ENCODE assay signal across 19 cellular contexts in genomic region chr4:163613375-163613774, GRCh38.
DNase-seq lines count a peak whose midpoint lies in the region; ATAC-seq and TF ChIP-seq lines count a peak whose summit lies in the region.
"Had no signal": no experiment of that assay in that cellular context is flagged by ENCODE, and none has a peak within 500 bp of the region (broad histone marks: within the 10 kb centered on the region; RNA-seq: fewer than 3 reads in every experiment).

No MANE protein-coding gene starts in this region.

- H3K27ac ChIP-seq in right cardiac atrium (ENCODE audit: low read length) = no peak overlapping the region
- no peak overlapping the region for H3K27ac ChIP-seq in tibial artery
- H3K27ac ChIP-seq in brain microvascular endothelial cell = no peak overlapping the region
- H3K27ac ChIP-seq: C4-2B, thyroid gland had no signal

- H3K9me3 ChIP-seq in right cardiac atrium (ENCODE audit: control insufficient read depth, low read length) (no peaks in the 10 kb centered on the region), tibial artery (no peaks in the 10 kb centered on the region)
- H3K9me3 ChIP-seq: thyroid gland had no signal

- DNase-seq in Right ventricle myocardium inferior (ENCODE audit: missing footprints) (no peak), right cardiac atrium (no peak), SKM-1 (lab: John Stamatoyannopoulos, UW; ENCODE audit: unreplicated experiment) (peak; percentile 67), medulla oblongata (ENCODE audit: extremely low spot score) (peak; percentile 70), tibial artery (no peak), brain microvascular endothelial cell (no peak)
- DNase-seq in activated CD8-positive, alpha-beta memory T cell treated with anti-CD3 and anti-CD28 coated beads, Interleukin-2, amount 50 U/mL, for 4 hours = no peak
- DNase-seq: 8988T; activated CD4-positive, alpha-beta T cell treated with anti-CD3 and anti-CD28 coated beads, Interleukin-2, amount 10 ng/mL, durations not matched to agents 24 days and 14 days; activated T-cell treated with anti-CD3 and anti-CD28 coated beads, Interleukin-2, amount 50 U/mL, for 1 hour; DMS53; effector CD4-positive, alpha-beta T cell; hippocampal formation; SHP77 treated with DMSO at 0.1 percent for 48 hours; thyroid gland had no signal

- H3K36me3 ChIP-seq in tibial artery (no peaks in the 10 kb centered on the region), brain microvascular endothelial cell (replicated peaks) (no peaks in the 10 kb centered on the region)
- H3K36me3 ChIP-seq: thyroid gland had no signal

- H3K4me3 ChIP-seq in right cardiac atrium (ENCODE audit: low read length) (no peak overlapping the region), tibial artery (peak overlapping the region; percentile 19 to 20), brain microvascular endothelial cell (ENCODE audit: low read depth, low read length) (no peak overlapping the region)
- H3K4me3 ChIP-seq: GM23338, thyroid gland had no signal

- WGBS in right cardiac atrium = 66% methylated on average over 3 of the region's 3 CpGs

- in situ Hi-C loops in brain microvascular endothelial cell (cut with HindIII; ENCODE audit: low pct_ligation_motif_present, low sequenced_read_pairs) = no loop called here

- ATAC-seq in Right ventricle myocardium inferior (peak; percentile 31), right cardiac atrium (no peak), GM18517 (IDR thresholded peaks at IDR 0.05; ENCODE audit: unreplicated experiment) (no peak)
- ATAC-seq: GM23338; natural killer cell treated with Interleukin-12 subunit alpha and Interleukin-12 subunit beta and Interleukin-15 and Interleukin-18, amount 100 ng/mL, for 72 hours had no signal

- H3K4me1 ChIP-seq in right cardiac atrium (ENCODE audit: control insufficient read depth, insufficient read depth, low read length) (no peaks in the 10 kb centered on the region), tibial artery (no peaks in the 10 kb centered on the region)
- H3K4me1 ChIP-seq: thyroid gland had no signal

- H3K27me3 ChIP-seq in right cardiac atrium (ENCODE audit: control insufficient read depth, insufficient read depth) = no peaks in the 10 kb centered on the region
- no peaks in the 10 kb centered on the region for H3K27me3 ChIP-seq in tibial artery
- no peaks in the 10 kb centered on the region for H3K27me3 ChIP-seq in brain microvascular endothelial cell (replicated peaks)
- H3K27me3 ChIP-seq: thyroid gland had no signal

- no peak for TF ChIP-seq CTCF in tibial artery (IDR thresholded peaks at IDR 0.05)
- no peak for TF ChIP-seq CTCF in brain microvascular endothelial cell (IDR thresholded peaks at IDR 0.05; ENCODE audit: low read depth, low read length, missing control alignments)

- intact Hi-C loops in Right ventricle myocardium inferior (cut with DNase I) (no loop called here), right cardiac atrium (cut with DNase I) (no loop called here), tibial artery (cut with DNase I; ENCODE audit: low total_unique reads) (no loop called here)

Comparison
In these comparisons a context has a peak if more than half of its experiments do, and no peak if none do; other contexts are left out.
1. DNase-seq: peak in SKM-1 (single experiment) and medulla oblongata (single experiment); none in Right ventricle myocardium inferior (single experiment), right cardiac atrium (0 of 3), tibial artery (0 of 2), brain microvascular endothelial cell (single experiment) and activated CD8-positive, alpha-beta memory T cell treated with anti-CD3 and anti-CD28 coated beads, Interleukin-2, amount 50 U/mL, for 4 hours (single experiment).
2. H3K4me3 ChIP-seq: peak in tibial artery (2 of 2); none in right cardiac atrium (single experiment) and brain microvascular endothelial cell (single experiment).